22 cellular contexts compared by ENCODE assay signal in genomic region chr4:141473026-141473540, GRCh38.
"Had no signal": no experiment of that assay in that cellular context is flagged by ENCODE, and none has a peak within 500 bp of the region (broad histone marks: within the 10 kb centered on the region; RNA-seq: fewer than 3 reads in every experiment).

No MANE protein-coding gene starts in this region.

- ATAC-seq: activated CD4-positive, alpha-beta T cell treated with anti-CD3 and anti-CD28 coated beads for 36 hours; activated T-helper 17 cell treated with anti-CD3 and anti-CD28 coated beads, Interleukin-2, amount 50 U/mL, for 72 hours had no signal

- H3K27me3 ChIP-seq: brain microvascular endothelial cell, cardiac muscle cell had no signal

- H3K27ac ChIP-seq: brain microvascular endothelial cell, cardiac muscle cell, PC-9, VCaP had no signal

- H3K4me3 ChIP-seq: cardiac muscle cell, PC-9 had no signal

- H3K36me3 ChIP-seq: brain microvascular endothelial cell, cardiac muscle cell had no signal

- DNase-seq: activated CD4-positive, alpha-beta memory T cell treated with anti-CD3 and anti-CD28 coated beads, Interleukin-2, amount 10 ng/mL, durations not matched to agents 7 days and 5 days; activated CD4-positive, alpha-beta T cell treated with anti-CD3 and anti-CD28 coated beads for 36 hours; activated CD4-positive, alpha-beta T cell treated with anti-CD3 and anti-CD28 coated beads, Interleukin-2, amount 50 U/mL, for 1 hour; activated gamma-delta T cell; activated naive CD4-positive, alpha-beta T cell treated with anti-CD3 and anti-CD28 coated beads for 36 hours; activated T-cell treated with anti-CD3 and anti-CD28 coated beads for 4 hours; activated T-cell treated with anti-CD3 and anti-CD28 coated beads, Interleukin-2, amount 50 U/mL, for 48 hours; brain microvascular endothelial cell; cerebellar nuclear complex; Karpas-422; MM.1S; NCI-H1105; NCI-H1436; NCI-H187; NCI-H2081; NCI-H510A treated with DMSO at 0.1 percent for 48 hours; PC-9; SHP77 treated with DMSO at 0.1 percent for 48 hours; T-helper 1 cell had no signal
